Comparison of ENCODE assay signal across 15 cellular contexts in genomic region chr16:53949716-53950410, GRCh38.
DNase-seq lines count a peak whose midpoint lies in the region; ATAC-seq and TF ChIP-seq lines count a peak whose summit lies in the region.
"Had no signal": no experiment of that assay in that cellular context is flagged by ENCODE, and none has a peak within 500 bp of the region (broad histone marks: within the 10 kb centered on the region; RNA-seq: fewer than 3 reads in every experiment).

No MANE protein-coding gene starts in this region.

- H3K4me1 ChIP-seq in esophagus muscularis mucosa: peaks cover 0 to 29% (median 18%) of the 10 kb centered on the region in 4 donors
- H3K4me1 ChIP-seq: HAP-1 had no signal

- no peaks in the 10 kb centered on the region for H3K9me3 ChIP-seq in WERI-Rb-1 (ENCODE audit: severe bottlenecking)
- H3K9me3 ChIP-seq in esophagus muscularis mucosa: no peaks in the 10 kb centered on the region
- H3K9me3 ChIP-seq: HAP-1, left lung had no signal

- intact Hi-C loops in esophagus muscularis mucosa (cut with DNase I): no loop called here

- TF ChIP-seq EP300 in esophagus muscularis mucosa (IDR thresholded peaks at IDR 0.05): no peak

- H3K27ac ChIP-seq in WERI-Rb-1: peak overlapping the region; percentile 10
- no peak overlapping the region for H3K27ac ChIP-seq in esophagus muscularis mucosa (replicated peaks in 1 of 4)
- H3K27ac ChIP-seq: left lung had no signal

- H3K27me3 ChIP-seq in WERI-Rb-1 (ENCODE audit: insufficient read depth, low read depth, severe bottlenecking) (no peaks in the 10 kb centered on the region), esophagus muscularis mucosa (no peaks in the 10 kb centered on the region)
- H3K27me3 ChIP-seq: left lung had no signal

- TF ChIP-seq CTCF in WERI-Rb-1 (IDR thresholded peaks at IDR 0.05; ENCODE audit: low read depth, low read length) (no peak), esophagus muscularis mucosa (IDR thresholded peaks at IDR 0.05) (no peak)

- TF ChIP-seq POLR2A in esophagus muscularis mucosa (IDR thresholded peaks at IDR 0.05; ENCODE audit: low read depth): no peak

- no peak overlapping the region for H3K4me3 ChIP-seq in WERI-Rb-1 (ENCODE audit: low read depth, low read length)
- H3K4me3 ChIP-seq in esophagus muscularis mucosa: no peak overlapping the region
- H3K4me3 ChIP-seq: HAP-1, left lung had no signal

- ATAC-seq in GM18909 (IDR thresholded peaks at IDR 0.05; ENCODE audit: poor library complexity, unreplicated experiment): peak; percentile 43
- ATAC-seq in HG03196 (IDR thresholded peaks at IDR 0.05; ENCODE audit: unreplicated experiment): peak; percentile 62
- no peak for ATAC-seq in HG02870 (IDR thresholded peaks at IDR 0.05; ENCODE audit: unreplicated experiment)
- ATAC-seq: activated CD4-positive, alpha-beta T cell treated with anti-CD3 and anti-CD28 coated beads for 36 hours; stimulated activated effector memory CD8-positive, alpha-beta T cell treated with anti-CD3 and anti-CD28 coated beads, Interleukin-12 subunit alpha, Interleukin-12 subunit beta, amount 100 ng/mL, for 72 hours had no signal

- no peaks in the 10 kb centered on the region for H3K36me3 ChIP-seq in WERI-Rb-1
- no peaks in the 10 kb centered on the region for H3K36me3 ChIP-seq in esophagus muscularis mucosa
- H3K36me3 ChIP-seq: HAP-1, left lung had no signal

- DNase-seq in DMS79 (lab: John Stamatoyannopoulos, UW): peak; percentile 30
- no peak for DNase-seq in WERI-Rb-1
- no peak for DNase-seq in NCI-H1048 (lab: John Stamatoyannopoulos, UW)
- no peak for DNase-seq in NCI-H2081 treated with DMSO at 0.1 percent for 48 hours (lab: John Stamatoyannopoulos, UW)
- no peak for DNase-seq in esophagus muscularis mucosa (ENCODE audit: extremely low spot score)
- DNase-seq: activated CD4-positive, alpha-beta T cell treated with anti-CD3 and anti-CD28 coated beads for 36 hours; activated gamma-delta T cell treated with Interleukin-2 at 50 U/mL for 16 hours; foreskin fibroblast; left lung; nucleus accumbens had no signal

- WGBS in esophagus muscularis mucosa: 65% methylated on average over 6 of the region's 6 CpGs
